ENCODE assay signal across 21 cellular contexts in the genomic region with DNA sequence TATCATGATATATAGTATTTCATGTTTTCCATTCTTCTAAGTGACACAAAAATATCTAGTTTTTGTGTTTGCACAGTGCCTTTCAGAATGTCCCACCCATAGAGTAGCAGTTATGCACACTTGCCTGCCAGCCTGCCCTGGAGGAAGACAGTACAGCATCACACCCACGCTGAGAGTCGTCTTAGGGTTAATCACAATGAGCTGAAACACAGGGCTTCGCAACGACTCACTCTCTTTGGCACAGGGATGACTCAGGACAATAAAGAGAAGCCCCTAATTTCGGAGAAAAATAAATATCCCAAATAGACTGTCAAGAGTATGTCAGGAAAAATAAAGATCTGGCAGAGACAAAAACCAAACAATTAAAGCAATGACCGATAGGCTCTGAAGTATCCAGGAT. TPM values are rescaled to one million over a fixed set of nuclear protein-coding genes. Genes with fewer than 3 reads are reported as not detected.
A peak's percentile ranks its signal among the peaks of the same experiment; 100 is the strongest.
DNase-seq lines count a peak whose midpoint lies in the region; ATAC-seq and TF ChIP-seq lines count a peak whose summit lies in the region.
"Had no signal": no experiment of that assay in that cellular context is flagged by ENCODE, and none has a peak within 500 bp of the region (broad histone marks: within the 10 kb centered on the region; RNA-seq: fewer than 3 reads in every experiment).

No MANE protein-coding gene starts in this region.

- no peaks in the 10 kb centered on the region for H3K79me2 ChIP-seq in smooth muscle cell (ENCODE audit: low read depth)

- no TSS peak for BruUV-seq in Caco-2 (replicated peaks; lab: Mats Ljungman, UMichigan)

- H3K36me3 Mint-ChIP-seq in CD14-positive monocyte (peaks cover 34 to 53% of the 10 kb centered on the region in 2 donors), Caco-2 (ENCODE audit: insufficient read depth, unreplicated experiment) (peaks cover 22% of the 10 kb centered on the region)
- peaks cover 6% of the 10 kb centered on the region for H3K36me3 Mint-ChIP-seq in natural killer cell treated with Interleukin-12 subunit alpha and Interleukin-12 subunit beta and Interleukin-15 and Interleukin-18, amount 100 ng/mL, for 72 hours

- 40% methylated on average over 6 of the region's 6 CpGs for WGBS in smooth muscle cell (ENCODE audit: low lambda C conversion rate)

- H3K4me3 Mint-ChIP-seq in CD14-positive monocyte (no peak overlapping the region), Caco-2 (ENCODE audit: unreplicated experiment) (no peak overlapping the region)
- H3K4me3 Mint-ChIP-seq in natural killer cell treated with Interleukin-12 subunit alpha and Interleukin-12 subunit beta and Interleukin-15 and Interleukin-18, amount 100 ng/mL, for 72 hours = no peak overlapping the region
- H3K4me3 Mint-ChIP-seq: activated T-helper 1 cell treated with anti-CD3 and anti-CD28 coated beads, Interleukin-12 subunit alpha, Interleukin-12 subunit beta, Interleukin-2, Interleukin-4 antibody, amounts not matched to agents 30 ng/mL and 10 ng/mL and 1 ng/mL, durations not matched to agents 14 hours and 24 hours and 36 hours; brain; stimulated activated memory B cell treated with anti-CD40 and anti-IgM and Interleukin-4, amounts not matched to agents 10 μg/mL and 1 μg/mL and 100 μg/mL, for 72 hours; T-helper 17 cell had no signal

- H3K4me3 ChIP-seq in smooth muscle cell (no peak overlapping the region), Caco-2 (ENCODE audit: low read depth, low read length) (no peak overlapping the region)
- H3K4me3 ChIP-seq: coronary artery, skin epidermis had no signal

- TF ChIP-seq CTCF in CD14-positive monocyte (IDR thresholded peaks at IDR 0.05) = no peak
- no peak for TF ChIP-seq CTCF in smooth muscle cell (IDR thresholded peaks at IDR 0.05; ENCODE audit: borderline replicate concordance, insufficient read depth, poor library complexity, severe bottlenecking)
- TF ChIP-seq CTCF in Caco-2 (IDR thresholded peaks at IDR 0.05; ENCODE audit: insufficient read depth in 1 of 2, low read depth in 1 of 2, low read length in 1 of 2, severe bottlenecking in 1 of 2, unreplicated experiment in 1 of 2) = no peak

- no peaks in the 10 kb centered on the region for H3K36me3 ChIP-seq in smooth muscle cell (ENCODE audit: low read depth)
- H3K36me3 ChIP-seq in Caco-2 (ENCODE audit: control insufficient read depth, insufficient read depth, low read length) = no peaks in the 10 kb centered on the region

- POLR2A ChIA-PET in HEK293T (lab: Yijun Ruan, JAX) (no interaction called here), Caco-2 (lab: Charles Lee) (no interaction called here)

- intact Hi-C loops in CD14-positive monocyte (cut with micrococcal nuclease) (no loop called here), Caco-2 (cut with micrococcal nuclease; ENCODE audit: unreplicated experiment) (no loop called here)

- H3K27me3 ChIP-seq in smooth muscle cell (ENCODE audit: low read depth) (no peaks in the 10 kb centered on the region), Caco-2 (replicated peaks; ENCODE audit: control insufficient read depth, insufficient read depth, low read length) (no peaks in the 10 kb centered on the region)

- H3K27ac ChIP-seq in smooth muscle cell (ENCODE audit: low read depth) = no peak overlapping the region
- H3K27ac ChIP-seq: coronary artery had no signal

- no peaks in the 10 kb centered on the region for H3K9me3 Mint-ChIP-seq in CD14-positive monocyte
- no peaks in the 10 kb centered on the region for H3K9me3 Mint-ChIP-seq in natural killer cell treated with Interleukin-12 subunit alpha and Interleukin-12 subunit beta and Interleukin-15 and Interleukin-18, amount 100 ng/mL, for 72 hours
- H3K9me3 Mint-ChIP-seq in Caco-2 (ENCODE audit: unreplicated experiment) = no peaks in the 10 kb centered on the region
- H3K9me3 Mint-ChIP-seq: activated T-helper 1 cell treated with anti-CD3 and anti-CD28 coated beads, Interleukin-12 subunit alpha, Interleukin-12 subunit beta, Interleukin-2, Interleukin-4 antibody, amounts not matched to agents 30 ng/mL and 10 ng/mL and 1 ng/mL, durations not matched to agents 14 hours and 24 hours and 36 hours; brain; stimulated activated memory B cell treated with anti-CD40 and anti-IgM and Interleukin-4, amounts not matched to agents 10 μg/mL and 1 μg/mL and 100 μg/mL, for 72 hours had no signal

- no peaks in the 10 kb centered on the region for H3K4me1 ChIP-seq in smooth muscle cell (ENCODE audit: low read depth)
- no peaks in the 10 kb centered on the region for H3K4me1 ChIP-seq in Caco-2

- H3F3A ChIP-seq in smooth muscle cell (ENCODE audit: low read depth) = no peaks in the 10 kb centered on the region

- CTCF ChIA-PET in HEK293T (lab: Yijun Ruan, JAX) (interaction anchor here (1.1 kb wide), 1 partner anchor 11 kb away, joined by 3 read pairs; no protein-coding TSS in a partner anchor), Caco-2 (lab: Charles Lee) (no interaction called here)

- no peak for ATAC-seq in natural killer cell treated with Interleukin-12 subunit alpha and Interleukin-12 subunit beta and Interleukin-15 and Interleukin-18, amount 100 ng/mL, for 72 hours
- ATAC-seq: left ventricle myocardium superior; stimulated activated memory B cell treated with anti-CD40 and anti-IgM and Interleukin-4, amounts not matched to agents 10 μg/mL and 1 μg/mL and 100 μg/mL, for 72 hours; T-helper 17 cell had no signal

- H3K4me2 ChIP-seq in smooth muscle cell = no peak overlapping the region

- DNase-seq in CD14-positive monocyte (ENCODE audit: low spot score) = no peak
- DNase-seq in LHCN-M2 (ENCODE audit: low read depth) = peak; percentile 28
- DNase-seq in dermis blood vessel endothelial cell = peak; percentile 61
- peak; percentile 24 to 54 for DNase-seq in lung microvascular endothelial cell (ENCODE audit: low read depth in 2 of 2)
- DNase-seq in smooth muscle cell (lab: John Stamatoyannopoulos, UW; ENCODE audit: unreplicated experiment) = no peak
- DNase-seq in natural killer cell treated with Interleukin-12 subunit alpha and Interleukin-12 subunit beta and Interleukin-15 and Interleukin-18, amount 100 ng/mL, for 72 hours (ENCODE audit: low spot score) = no peak
- no peak for DNase-seq in HEK293T (ENCODE audit: extremely low spot score)
- DNase-seq in Caco-2 = no peak
- DNase-seq: activated CD4-positive, alpha-beta T cell treated with anti-CD3 and anti-CD28 coated beads for 48 hours; GDM1; Karpas-422; left ventricle myocardium superior; NCI-H1092 treated with DMSO at 0.1 percent for 48 hours; NCI-H2081; T-helper 17 cell had no signal

- peak overlapping the region in 4 of 7 donors; percentile 13 to 77 (median 63) for H3K27ac Mint-ChIP-seq in CD14-positive monocyte
- H3K27ac Mint-ChIP-seq in natural killer cell treated with Interleukin-12 subunit alpha and Interleukin-12 subunit beta and Interleukin-15 and Interleukin-18, amount 100 ng/mL, for 72 hours = peak overlapping the region in 1 of 2 donors; percentile 33
- H3K27ac Mint-ChIP-seq in Caco-2 (ENCODE audit: unreplicated experiment) = no peak overlapping the region
- H3K27ac Mint-ChIP-seq: activated T-helper 1 cell treated with anti-CD3 and anti-CD28 coated beads, Interleukin-12 subunit alpha, Interleukin-12 subunit beta, Interleukin-2, Interleukin-4 antibody, amounts not matched to agents 30 ng/mL and 10 ng/mL and 1 ng/mL, durations not matched to agents 14 hours and 24 hours and 36 hours; brain; progenitor cell of endocrine pancreas; stimulated activated memory B cell treated with anti-CD40 and anti-IgM and Interleukin-4, amounts not matched to agents 10 μg/mL and 1 μg/mL and 100 μg/mL, for 72 hours; T-helper 17 cell had no signal

- H3K9me3 ChIP-seq in smooth muscle cell (replicated peaks; ENCODE audit: low read depth) = no peaks in the 10 kb centered on the region
- no peaks in the 10 kb centered on the region for H3K9me3 ChIP-seq in Caco-2

- H3K27me3 Mint-ChIP-seq in CD14-positive monocyte (ENCODE audit: low read depth in 3 of 3) (no peaks in the 10 kb centered on the region), Caco-2 (ENCODE audit: insufficient read depth, unreplicated experiment) (no peaks in the 10 kb centered on the region)
- H3K27me3 Mint-ChIP-seq in natural killer cell treated with Interleukin-12 subunit alpha and Interleukin-12 subunit beta and Interleukin-15 and Interleukin-18, amount 100 ng/mL, for 72 hours = no peaks in the 10 kb centered on the region
- H3K27me3 Mint-ChIP-seq: brain; progenitor cell of endocrine pancreas; stimulated activated memory B cell treated with anti-CD40 and anti-IgM and Interleukin-4, amounts not matched to agents 10 μg/mL and 1 μg/mL and 100 μg/mL, for 72 hours; T-helper 17 cell had no signal

- no peak overlapping the region for H2AFZ ChIP-seq in smooth muscle cell (ENCODE audit: low read depth)

- H4K20me1 ChIP-seq in smooth muscle cell (ENCODE audit: low read depth) = no peaks in the 10 kb centered on the region

- H3K4me1 Mint-ChIP-seq in CD14-positive monocyte (peaks cover 3% of the 10 kb centered on the region), Caco-2 (ENCODE audit: low read depth, unreplicated experiment) (no peaks in the 10 kb centered on the region)
- H3K4me1 Mint-ChIP-seq in natural killer cell treated with Interleukin-12 subunit alpha and Interleukin-12 subunit beta and Interleukin-15 and Interleukin-18, amount 100 ng/mL, for 72 hours (ENCODE audit: low read depth in 2 of 2) = no peaks in the 10 kb centered on the region
- H3K4me1 Mint-ChIP-seq: brain; stimulated activated memory B cell treated with anti-CD40 and anti-IgM and Interleukin-4, amounts not matched to agents 10 μg/mL and 1 μg/mL and 100 μg/mL, for 72 hours had no signal

- no peak overlapping the region for H3K9ac ChIP-seq in smooth muscle cell (ENCODE audit: low read depth)

RNA-seq across cellular contexts. Expression of gene NDUFAB1, which starts 11.6 kb away (rescaled TPM):
- polyA plus RNA-seq in CD14-positive monocyte (100 to 1,000 TPM; 240 to 257 TPM), smooth muscle cell (223 and 252 TPM in 2 replicates)
- total RNA-seq in LHCN-M2 (2014; rRNA removed) (100 and 116 TPM in 2 replicates), dermis blood vessel endothelial cell (83.2 and 90.0 TPM in 2 replicates), lung microvascular endothelial cell (155 and 164 TPM in 2 replicates), smooth muscle cell (172 and 192 TPM in 2 replicates), Caco-2 (2022) (83.4 and 87.1 TPM in 2 replicates)
- 116 TPM for polyA plus RNA-seq in LHCN-M2 (2012)
- 100 to 1,000 TPM; 101 to 102 TPM for total RNA-seq in natural killer cell treated with Interleukin-12 subunit alpha and Interleukin-12 subunit beta and Interleukin-15 and Interleukin-18, amount 100 ng/mL, for 72 hours

RNA-seq across cellular contexts. Expression of gene PALB2, which starts 33.4 kb away (rescaled TPM):
- 1 to 10 TPM; 2.3 to 3.3 TPM for polyA plus RNA-seq in CD14-positive monocyte
- 21.7 and 24.0 TPM in 2 replicates for total RNA-seq in LHCN-M2 (2014; rRNA removed)
- polyA plus RNA-seq in LHCN-M2 (2012) = 6.7 TPM
- 7.5 and 9.4 TPM in 2 replicates for total RNA-seq in dermis blood vessel endothelial cell
- total RNA-seq in lung microvascular endothelial cell = 4.1 and 6.2 TPM in 2 replicates
- total RNA-seq in smooth muscle cell = 3.8 and 4.6 TPM in 2 replicates
- polyA plus RNA-seq in smooth muscle cell = 4.1 and 5.3 TPM in 2 replicates
- total RNA-seq in natural killer cell treated with Interleukin-12 subunit alpha and Interleukin-12 subunit beta and Interleukin-15 and Interleukin-18, amount 100 ng/mL, for 72 hours = 10 to 100 TPM; 20.6 to 28.4 TPM
- total RNA-seq in Caco-2 (2022) = 19.4 and 20.5 TPM in 2 replicates

RNA-seq across cellular contexts. Expression of gene DCTN5, which starts 33.5 kb away (rescaled TPM):
- 10 to 100 TPM; 42.0 to 54.3 TPM for polyA plus RNA-seq in CD14-positive monocyte
- total RNA-seq in LHCN-M2 (2014; rRNA removed) = 59.5 and 68.8 TPM in 2 replicates
- polyA plus RNA-seq in LHCN-M2 (2012) = 47.2 TPM
- 81.2 and 93.4 TPM in 2 replicates for total RNA-seq in dermis blood vessel endothelial cell
- 47.8 and 48.6 TPM in 2 replicates for total RNA-seq in lung microvascular endothelial cell
- 14.0 and 23.3 TPM in 2 replicates for total RNA-seq in smooth muscle cell
- 20.2 and 22.6 TPM in 2 replicates for polyA plus RNA-seq in smooth muscle cell
- 100 to 1,000 TPM in 1 of 2 donors, 10 to 100 TPM in 1; 95.0 to 107 TPM for total RNA-seq in natural killer cell treated with Interleukin-12 subunit alpha and Interleukin-12 subunit beta and Interleukin-15 and Interleukin-18, amount 100 ng/mL, for 72 hours
- 91.0 and 101 TPM in 2 replicates for total RNA-seq in Caco-2 (2022)

RNA-seq across cellular contexts. Expression of gene UBFD1, which starts 50.2 kb away (rescaled TPM):
- polyA plus RNA-seq in CD14-positive monocyte (1 to 10 TPM; 8.0 to 8.9 TPM), smooth muscle cell (31.9 and 35.5 TPM in 2 replicates)
- total RNA-seq in LHCN-M2 (2014; rRNA removed) (156 and 172 TPM in 2 replicates), dermis blood vessel endothelial cell (105 and 132 TPM in 2 replicates), lung microvascular endothelial cell (39.7 and 68.5 TPM in 2 replicates), smooth muscle cell (69.3 and 111 TPM in 2 replicates), Caco-2 (2022) (78.6 and 83.1 TPM in 2 replicates)
- 32.8 TPM for polyA plus RNA-seq in LHCN-M2 (2012)
- 10 to 100 TPM; 53.8 to 87.1 TPM for total RNA-seq in natural killer cell treated with Interleukin-12 subunit alpha and Interleukin-12 subunit beta and Interleukin-15 and Interleukin-18, amount 100 ng/mL, for 72 hours

RNA-seq across cellular contexts. Expression of gene EARS2, which starts 50.6 kb away (rescaled TPM):
- polyA plus RNA-seq in CD14-positive monocyte (1 to 10 TPM; 2.9 to 4.2 TPM), smooth muscle cell (13.0 and 22.8 TPM in 2 replicates)
- total RNA-seq in LHCN-M2 (2014; rRNA removed) (28.8 and 31.4 TPM in 2 replicates), dermis blood vessel endothelial cell (27.4 and 36.1 TPM in 2 replicates), lung microvascular endothelial cell (12.6 and 16.1 TPM in 2 replicates), smooth muscle cell (14.3 and 32.8 TPM in 2 replicates), Caco-2 (2022) (29.6 and 32.4 TPM in 2 replicates)
- polyA plus RNA-seq in LHCN-M2 (2012) = 13.8 TPM
- 10 to 100 TPM; 19.2 to 34.9 TPM for total RNA-seq in natural killer cell treated with Interleukin-12 subunit alpha and Interleukin-12 subunit beta and Interleukin-15 and Interleukin-18, amount 100 ng/mL, for 72 hours

Comparison
In these comparisons a context has a peak if more than half of its experiments do, and no peak if none do; other contexts are left out.
1. DNase-seq: peak in LHCN-M2 (single experiment), dermis blood vessel endothelial cell (single experiment) and lung microvascular endothelial cell (2 of 2); none in CD14-positive monocyte (single experiment), smooth muscle cell (single experiment), natural killer cell treated with Interleukin-12 subunit alpha and Interleukin-12 subunit beta and Interleukin-15 and Interleukin-18, amount 100 ng/mL, for 72 hours (single experiment), HEK293T (single experiment) and Caco-2 (0 of 2).